17 cellular contexts compared by ENCODE assay signal in the genomic region with DNA sequence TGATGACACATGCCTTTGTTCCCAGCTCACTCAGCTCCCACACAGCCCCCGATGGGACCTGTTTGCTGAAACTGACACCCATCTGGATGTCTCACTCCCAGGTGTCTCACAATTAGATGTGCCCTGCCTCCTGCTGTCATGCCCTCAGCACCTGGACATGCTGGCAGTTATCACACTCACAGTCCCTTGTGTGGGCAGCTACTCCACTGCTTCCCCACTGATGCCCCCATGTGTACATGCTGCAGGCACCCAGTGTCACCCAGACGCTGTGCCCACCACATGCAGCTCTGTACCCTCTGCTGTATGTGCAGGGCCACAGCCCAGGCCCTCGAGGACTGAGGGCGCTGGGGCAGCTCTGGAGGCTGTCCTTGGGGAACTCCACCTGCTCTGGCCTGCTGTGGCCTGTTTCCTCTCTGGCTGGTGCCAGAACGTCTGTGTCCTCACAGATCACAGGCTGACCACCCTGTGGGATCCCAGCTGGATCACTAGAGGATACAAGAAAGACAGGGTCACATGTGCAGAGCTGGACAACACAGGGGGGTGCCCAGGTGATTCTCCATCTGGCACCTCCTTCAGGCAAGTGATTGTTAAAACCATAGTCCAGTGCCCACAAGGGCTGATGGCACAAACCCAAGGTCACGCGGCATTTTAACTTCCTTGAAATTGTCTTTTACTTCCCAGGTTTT. TPM values are rescaled to one million over a fixed set of nuclear protein-coding genes. Genes with fewer than 3 reads are reported as not detected.
DNase-seq lines count a peak whose midpoint lies in the region; ATAC-seq and TF ChIP-seq lines count a peak whose summit lies in the region.
"Had no signal": no experiment of that assay in that cellular context is flagged by ENCODE, and none has a peak within 500 bp of the region (broad histone marks: within the 10 kb centered on the region; RNA-seq: fewer than 3 reads in every experiment).

No MANE protein-coding gene starts in this region.

- DNase-seq in heart left ventricle (peak; percentile 3 to 40 (median 20)), Right ventricle myocardium inferior (ENCODE audit: missing footprints) (no peak), colonic mucosa (peak; percentile 13), neural progenitor cell (ENCODE audit: low spot score) (no peak), AG08395 (ENCODE audit: low spot score) (no peak), trophoblast cell (no peak)
- DNase-seq: activated CD4-positive, CD25-positive, alpha-beta regulatory T cell treated with anti-CD3 and anti-CD28 coated beads, Interleukin-2, amount 50 U/mL, for 72 hours; brain microvascular endothelial cell; GDM1; NCI-H1105; nucleus accumbens; stimulated activated CD4-positive, alpha-beta T cell treated with anti-CD3 and anti-CD28 coated beads, Interleukin-15, amount 100 ng/mL, for 24 hours had no signal

- no peaks in the 10 kb centered on the region for H3K79me1 ChIP-seq in trophoblast cell (ENCODE audit: low read length)

- no peak overlapping the region for H2BK12ac ChIP-seq in trophoblast cell (ENCODE audit: low read length)

- no peaks in the 10 kb centered on the region for H4K20me1 ChIP-seq in neural progenitor cell (ENCODE audit: low read depth)

- no peak overlapping the region for H3K4ac ChIP-seq in trophoblast cell (ENCODE audit: low read depth, low read length)

- no peaks in the 10 kb centered on the region for H3F3A ChIP-seq in neural progenitor cell (ENCODE audit: low read depth)

- H3K4me3 ChIP-seq in heart left ventricle: no peak overlapping the region
- H3K4me3 ChIP-seq in colonic mucosa: no peak overlapping the region
- H3K4me3 ChIP-seq in neural progenitor cell: no peak overlapping the region
- H3K4me3 ChIP-seq in trophoblast cell (ENCODE audit: low read depth, low read length): no peak overlapping the region

- no peak overlapping the region for H4K91ac ChIP-seq in trophoblast cell (ENCODE audit: low read depth, low read length)

- H3K9me3 ChIP-seq in heart left ventricle (no peaks in the 10 kb centered on the region), colonic mucosa (no peaks in the 10 kb centered on the region), neural progenitor cell (ENCODE audit: low read depth) (no peaks in the 10 kb centered on the region), trophoblast cell (ENCODE audit: insufficient read depth, low read depth, low read length) (peaks cover 2% of the 10 kb centered on the region)

- H2AFZ ChIP-seq in neural progenitor cell (replicated peaks) (no peak overlapping the region), trophoblast cell (ENCODE audit: insufficient read depth, low read length, poor library complexity) (no peak overlapping the region)

- H3K9me3 Mint-ChIP-seq in neural progenitor cell: peaks cover 2% of the 10 kb centered on the region
- H3K9me3 Mint-ChIP-seq: activated T-helper 17 cell treated with anti-CD3 and anti-CD28 coated beads, Interleukin-2, amount 50 U/mL, for 72 hours had no signal

- H3K27ac ChIP-seq in heart left ventricle (no peak overlapping the region), colonic mucosa (no peak overlapping the region), neural progenitor cell (no peak overlapping the region), trophoblast cell (ENCODE audit: low read depth, low read length) (no peak overlapping the region)
- H3K27ac ChIP-seq: brain microvascular endothelial cell had no signal

- no peak overlapping the region for H3K18ac ChIP-seq in trophoblast cell (ENCODE audit: low read length)

- peaks cover 21% of the 10 kb centered on the region for H3K4me1 Mint-ChIP-seq in neural progenitor cell
- H3K4me1 Mint-ChIP-seq: activated T-helper 17 cell treated with anti-CD3 and anti-CD28 coated beads, Interleukin-2, amount 50 U/mL, for 72 hours had no signal

- H3K14ac ChIP-seq in trophoblast cell (ENCODE audit: low read length): no peak overlapping the region

- H3K4me2 ChIP-seq in neural progenitor cell: no peak overlapping the region
- no peak overlapping the region for H3K4me2 ChIP-seq in trophoblast cell (ENCODE audit: low read length)

- no peak overlapping the region for H4K8ac ChIP-seq in trophoblast cell (ENCODE audit: low read depth, low read length)

- H4K12ac ChIP-seq in trophoblast cell (ENCODE audit: low read depth, low read length): no peak overlapping the region

- peaks cover 0 to 17% (median 0%) of the 10 kb centered on the region in 12 donors for H3K4me1 ChIP-seq in heart left ventricle
- H3K4me1 ChIP-seq in colonic mucosa: no peaks in the 10 kb centered on the region
- H3K4me1 ChIP-seq in neural progenitor cell: peaks cover 14% of the 10 kb centered on the region
- H3K4me1 ChIP-seq in trophoblast cell (ENCODE audit: control insufficient read depth in 1 of 2, insufficient read depth in 2 of 2, low read length in 2 of 2): no peaks in the 10 kb centered on the region

- H3K9ac ChIP-seq in colonic mucosa (ENCODE audit: low read depth in 2 of 2, low read length in 2 of 2) (no peak overlapping the region), neural progenitor cell (no peak overlapping the region), trophoblast cell (ENCODE audit: low read length) (no peak overlapping the region)

- H3K36me3 ChIP-seq in heart left ventricle: no peaks in the 10 kb centered on the region
- H3K36me3 ChIP-seq in colonic mucosa: no peaks in the 10 kb centered on the region
- no peaks in the 10 kb centered on the region for H3K36me3 ChIP-seq in neural progenitor cell
- no peaks in the 10 kb centered on the region for H3K36me3 ChIP-seq in trophoblast cell (ENCODE audit: control insufficient read depth in 1 of 2, insufficient read depth in 2 of 2, low read length in 2 of 2)
- H3K36me3 ChIP-seq: brain microvascular endothelial cell had no signal

- ATAC-seq in heart left ventricle (no peak), Right ventricle myocardium inferior (no peak), GM21825 (IDR thresholded peaks at IDR 0.05; ENCODE audit: unreplicated experiment) (no peak), HG03378 (IDR thresholded peaks at IDR 0.05; ENCODE audit: unreplicated experiment) (no peak)
- ATAC-seq: activated T-helper 17 cell treated with anti-CD3 and anti-CD28 coated beads, Interleukin-2, amount 50 U/mL, for 72 hours had no signal

- H3K23ac ChIP-seq in trophoblast cell (ENCODE audit: low read length): no peak overlapping the region

- peak overlapping the region; percentile 43 for H3K27ac Mint-ChIP-seq in neural progenitor cell
- H3K27ac Mint-ChIP-seq: activated T-helper 17 cell treated with anti-CD3 and anti-CD28 coated beads, Interleukin-2, amount 50 U/mL, for 72 hours had no signal

- intact Hi-C loops in heart left ventricle (cut with DNase I) (no loop called here), Right ventricle myocardium inferior (cut with DNase I) (no loop called here), colonic mucosa (cut with DNase I) (no loop called here)

- no peak for TF ChIP-seq CTCF in heart left ventricle (IDR thresholded peaks at IDR 0.05)
- no peak for TF ChIP-seq CTCF in colonic mucosa (IDR thresholded peaks at IDR 0.05)
- no peak for TF ChIP-seq CTCF in neural progenitor cell (IDR thresholded peaks at IDR 0.05)

- H3K4me3 Mint-ChIP-seq in neural progenitor cell: no peak overlapping the region
- H3K4me3 Mint-ChIP-seq: activated T-helper 17 cell treated with anti-CD3 and anti-CD28 coated beads, Interleukin-2, amount 50 U/mL, for 72 hours had no signal

- H2BK5ac ChIP-seq in trophoblast cell (ENCODE audit: low read depth, low read length, poor library complexity): no peak overlapping the region

- H3K27me3 ChIP-seq in heart left ventricle: peaks cover 4 to 29% (median 15%) of the 10 kb centered on the region in 9 donors
- H3K27me3 ChIP-seq in colonic mucosa: no peaks in the 10 kb centered on the region
- no peaks in the 10 kb centered on the region for H3K27me3 ChIP-seq in neural progenitor cell
- no peaks in the 10 kb centered on the region for H3K27me3 ChIP-seq in trophoblast cell (ENCODE audit: insufficient read depth, low read length)

- 66 to 85% (median 73%) methylated on average over 7 of the region's 7 CpGs for WGBS in heart left ventricle, 4 donors
- no CpG with 5 or more reads among the region's 7 CpGs for WGBS in trophoblast cell (ENCODE audit: extremely low coverage, insufficient coverage, insufficient read length)

- no peak for TF ChIP-seq POLR2A in heart left ventricle (IDR thresholded peaks at IDR 0.05)

- no peak overlapping the region for H2BK120ac ChIP-seq in trophoblast cell (ENCODE audit: insufficient read depth, low read length, poor library complexity)

- H3K27me3 Mint-ChIP-seq in neural progenitor cell (ENCODE audit: insufficient read depth, low read depth): no peaks in the 10 kb centered on the region

- H3K36me3 Mint-ChIP-seq in neural progenitor cell: no peaks in the 10 kb centered on the region

- H3K79me2 ChIP-seq in neural progenitor cell (ENCODE audit: low read depth) (no peaks in the 10 kb centered on the region), trophoblast cell (ENCODE audit: control insufficient read depth, insufficient read depth, low read length, poor library complexity) (no peaks in the 10 kb centered on the region)

- no peak overlapping the region for H2AK5ac ChIP-seq in trophoblast cell (ENCODE audit: low read length)

RNA-seq across cellular contexts. Expression of a gene that starts 14.0 kb away (rescaled TPM):
- total RNA-seq in heart left ventricle: not detected
- polyA plus RNA-seq in heart left ventricle: not detected
- not detected for total RNA-seq in Right ventricle myocardium inferior
- not detected for total RNA-seq in colonic mucosa
- total RNA-seq in neural progenitor cell (ENCODE audit: low replicate concordance): not detected in 2 replicates
- polyA plus RNA-seq in trophoblast cell (2013): not detected in 2 replicates
- total RNA-seq: activated T-helper 17 cell treated with anti-CD3 and anti-CD28 coated beads, Interleukin-2, amount 50 U/mL, for 72 hours; lung microvascular endothelial cell had no signal
- polyA plus RNA-seq: BJ had no signal

RNA-seq across cellular contexts. Expression of a gene that starts 20.8 kb away (rescaled TPM):
- total RNA-seq in heart left ventricle (1 to 10 TPM in 1 of 9 donors, under 1 TPM in 7, not detected in 1; 0.30 to 2.3 (median 0.48) TPM), Right ventricle myocardium inferior (0.60 TPM), colonic mucosa (1 to 10 TPM in 1 of 2 donors, under 1 TPM in 1; 0.22 to 1.6 TPM), neural progenitor cell (ENCODE audit: low replicate concordance) (0.09 and 0.34 TPM in 2 replicates)
- under 1 TPM; 0.07 to 0.15 TPM for polyA plus RNA-seq in heart left ventricle
- not detected in 2 replicates for polyA plus RNA-seq in trophoblast cell (2013)
- total RNA-seq: activated T-helper 17 cell treated with anti-CD3 and anti-CD28 coated beads, Interleukin-2, amount 50 U/mL, for 72 hours; lung microvascular endothelial cell had no signal
- polyA plus RNA-seq: BJ had no signal

RNA-seq across cellular contexts. Expression of a gene that starts 27.2 kb away (rescaled TPM):
- total RNA-seq in heart left ventricle: not detected
- not detected for polyA plus RNA-seq in heart left ventricle
- total RNA-seq in Right ventricle myocardium inferior: not detected
- total RNA-seq in colonic mucosa: not detected
- total RNA-seq in neural progenitor cell (ENCODE audit: low replicate concordance): not detected in 2 replicates
- not detected in 2 replicates for polyA plus RNA-seq in trophoblast cell (2013)
- total RNA-seq: activated T-helper 17 cell treated with anti-CD3 and anti-CD28 coated beads, Interleukin-2, amount 50 U/mL, for 72 hours; lung microvascular endothelial cell had no signal
- polyA plus RNA-seq: BJ had no signal

Comparison
In these comparisons a context has a peak if more than half of its experiments do, and no peak if none do; other contexts are left out.
1. DNase-seq: peak in heart left ventricle (5 of 5) and colonic mucosa (single experiment); none in Right ventricle myocardium inferior (single experiment), neural progenitor cell (single experiment), AG08395 (single experiment) and trophoblast cell (0 of 2).